Comparison of ENCODE assay signal across 15 cellular contexts in genomic region chr1:197150336-197151005, GRCh38. TPM values are rescaled to one million over a fixed set of nuclear protein-coding genes. Genes with fewer than 3 reads are reported as not detected.
DNase-seq lines count a peak whose midpoint lies in the region; ATAC-seq and TF ChIP-seq lines count a peak whose summit lies in the region.
"Had no signal": no experiment of that assay in that cellular context is flagged by ENCODE, and none has a peak within 500 bp of the region (broad histone marks: within the 10 kb centered on the region; RNA-seq: fewer than 3 reads in every experiment).

No MANE protein-coding gene starts in this region.

- H3K4me1 ChIP-seq in SK-N-SH (ENCODE audit: control insufficient read depth in 1 of 2, insufficient read depth in 2 of 2, low read depth in 1 of 2, low read length in 1 of 2): peaks cover 0 to 6% of the 10 kb centered on the region in 2 experiments; a peak in 2 of 4 replicates
- H3K4me1 ChIP-seq: BE2C, HAP-1 had no signal

- H3K4me3 Mint-ChIP-seq in immature natural killer cell: no peak overlapping the region
- H3K4me3 Mint-ChIP-seq: CD4-positive, CD25-positive, alpha-beta regulatory T cell had no signal

- H3K27me3 ChIP-seq in SK-N-SH (ENCODE audit: insufficient read depth) (no peaks in the 10 kb centered on the region), H7 (ENCODE audit: control insufficient read depth, insufficient read depth, low read length) (no peaks in the 10 kb centered on the region)
- H3K27me3 ChIP-seq: BE2C had no signal

- no peaks in the 10 kb centered on the region for H3F3A ChIP-seq in SK-N-SH (replicated peaks; ENCODE audit: insufficient read depth)

- no peaks in the 10 kb centered on the region for H3K9me2 ChIP-seq in SK-N-SH

- ATAC-seq in SK-N-SH treated with all-trans-retinoic acid at 6 μM for 48 hours: peak; percentile 10; the same call in 2 of the 3 replicates

- H4K20me1 ChIP-seq in SK-N-SH (ENCODE audit: insufficient read depth): no peaks in the 10 kb centered on the region

- H3K4me2 ChIP-seq in SK-N-SH: no peak overlapping the region

- no peaks in the 10 kb centered on the region for H3K9me3 Mint-ChIP-seq in immature natural killer cell
- H3K9me3 Mint-ChIP-seq: CD4-positive, CD25-positive, alpha-beta regulatory T cell; CD8-positive, alpha-beta memory T cell had no signal

- POLR2A ChIA-PET in SK-N-SH (lab: Yijun Ruan, JAX): no interaction called here

- H2AFZ ChIP-seq in SK-N-SH (ENCODE audit: low read depth): no peak overlapping the region

- H3K27ac ChIP-seq in SK-N-SH (ENCODE audit: low read depth in 2 of 2, low read length in 1 of 2): peak overlapping the region in 1 of 2 experiments; percentile 78; a peak in 2 of 4 replicates

- no peak overlapping the region for H3K4me3 ChIP-seq in SK-N-SH (ENCODE audit: low read depth in 2 of 2, low read length in 1 of 2)
- no peak overlapping the region for H3K4me3 ChIP-seq in H7 (ENCODE audit: insufficient read depth, low read depth, low read length)
- H3K4me3 ChIP-seq: HAP-1 had no signal

- H3K36me3 ChIP-seq in SK-N-SH (replicated peaks in 1 of 2; ENCODE audit: control insufficient read depth in 1 of 2, insufficient read depth in 2 of 2, low read length in 1 of 2) (peaks cover 0 to 7% of the 10 kb centered on the region in 2 experiments), H7 (replicated peaks; ENCODE audit: control insufficient read depth, insufficient read depth, low read length) (no peaks in the 10 kb centered on the region)
- H3K36me3 ChIP-seq: BE2C, HAP-1 had no signal

- no peaks in the 10 kb centered on the region for H3K9me3 ChIP-seq in SK-N-SH
- H3K9me3 ChIP-seq: BE2C, Caco-2, HAP-1 had no signal

- no peak overlapping the region for H3K9ac ChIP-seq in SK-N-SH

- TF ChIP-seq CTCF in SK-N-SH (IDR thresholded peaks at IDR 0.05): no peak

- TF ChIP-seq RAD21 in SK-N-SH (IDR thresholded peaks at IDR 0.05; ENCODE audit: low read length): no peak

- in situ Hi-C loops in SK-MEL-5 (cut with HindIII; ENCODE audit: low pct_unique_long_range_greater_than_20kb, low sequenced_read_pairs): no loop called here

- peaks cover 10 to 17% of the 10 kb centered on the region in 2 donors for H3K4me1 Mint-ChIP-seq in immature natural killer cell

- H3K79me2 ChIP-seq in SK-N-SH (ENCODE audit: insufficient read depth): peaks cover 9% of the 10 kb centered on the region

- H3K36me3 Mint-ChIP-seq in immature natural killer cell: no peaks in the 10 kb centered on the region

- peaks cover 5 to 6% (median 6%) of the 10 kb centered on the region in 3 donors for H3K27me3 Mint-ChIP-seq in immature natural killer cell (ENCODE audit: low read depth in 3 of 3)

- no peak overlapping the region for H3K27ac Mint-ChIP-seq in immature natural killer cell
- H3K27ac Mint-ChIP-seq: CD4-positive, CD25-positive, alpha-beta regulatory T cell had no signal

- 92% methylated on average over 3 of the region's 3 CpGs for WGBS in SK-N-SH (ENCODE audit: low lambda C conversion rate)

- DNase-seq in SK-N-SH (no peak), SK-MEL-5 (ENCODE audit: low read depth, low spot score) (peak; percentile 82), fibroblast of gingiva (ENCODE audit: low read depth) (peak; percentile 45), immature natural killer cell (no peak), H7 (no peak), hepatic stellate cell (ENCODE audit: low spot score) (no peak), NCI-H446 (lab: John Stamatoyannopoulos, UW) (no peak)
- DNase-seq: BE2C; C1 segment of cervical spinal cord; Caco-2; CD4-positive, CD25-positive, alpha-beta regulatory T cell; CD8-positive, alpha-beta memory T cell; GDM1 had no signal

- no peak for TF ChIP-seq EP300 in SK-N-SH (IDR thresholded peaks at IDR 0.05; ENCODE audit: borderline replicate concordance in 1 of 2, low read depth in 1 of 2, low read length in 1 of 2)

- CTCF ChIA-PET in SK-N-SH (lab: Yijun Ruan, JAX): no interaction called here

TF ChIP-seq in SK-N-SH treated with all-trans-retinoic acid at 6 μM for 48 hours, 23 proteins besides CTCF, POLR2A, EP300 and RAD21 (continues in another document):
- TF ChIP-seq PPARA (CRISPR knock-in tag; IDR thresholded peaks at IDR 0.05; ENCODE audit: borderline replicate concordance) (no peak), CSRNP3 (CRISPR knock-in tag; IDR thresholded peaks at IDR 0.05) (no peak), PATZ1 (CRISPR knock-in tag; IDR thresholded peaks at IDR 0.05; ENCODE audit: borderline replicate concordance) (no peak)

TF ChIP-seq in SK-N-SH, 30 proteins besides CTCF, POLR2A, EP300 and RAD21 (continues in another document):
- TF ChIP-seq RXRA (IDR thresholded peaks at IDR 0.05; ENCODE audit: borderline replicate concordance, low read depth) (no peak), ELF1 (IDR thresholded peaks at IDR 0.05) (no peak), PBX3 (IDR thresholded peaks at IDR 0.05) (no peak), MXI1 (IDR thresholded peaks at IDR 0.05; ENCODE audit: low read depth, low read length) (no peak), ZBTB33 (IDR thresholded peaks at IDR 0.05; ENCODE audit: borderline replicate concordance, low read depth) (no peak), USF2 (IDR thresholded peaks at IDR 0.05; ENCODE audit: borderline replicate concordance, low read depth, low read length) (no peak), POLR2AphosphoS5 (IDR thresholded peaks at IDR 0.05; ENCODE audit: low read depth, low read length) (no peak), NFIC (IDR thresholded peaks at IDR 0.05; ENCODE audit: borderline replicate concordance) (no peak), TCF12 (IDR thresholded peaks at IDR 0.05) (no peak), MAX (IDR thresholded peaks at IDR 0.05; ENCODE audit: low read depth) (no peak), TEAD4 (IDR thresholded peaks at IDR 0.05; ENCODE audit: borderline replicate concordance, insufficient read depth) (no peak), IRF3 (IDR thresholded peaks at IDR 0.05; ENCODE audit: low read depth, low read length) (no peak)

RNA-seq across cellular contexts. Expression of gene ASPM, which starts 4.0 kb away (rescaled TPM):
- 3.0 and 3.3 TPM in 2 replicates for polyA plus RNA-seq in SK-N-SH (2012; rRNA removed)
- 3.2 and 3.7 TPM in 2 replicates for polyA plus RNA-seq in SK-N-SH (2012; cell fraction: cytosol; rRNA removed)
- 3.6 and 7.4 TPM in 2 replicates for polyA plus RNA-seq in SK-N-SH (2012; cell fraction: nucleus; rRNA removed)
- 20.7 and 20.9 TPM in 2 replicates for total RNA-seq in SK-MEL-5 (2014; rRNA removed; shearing (Covaris generic))
- polyA plus RNA-seq in SK-MEL-5 (2015; cell fraction: cytosol; rRNA removed): 9.2 and 12.9 TPM in 2 replicates
- polyA plus RNA-seq in SK-MEL-5 (2015; cell fraction: nucleus; rRNA removed): 32.9 and 49.2 TPM in 2 replicates
- under 1 TPM in 1 of 3 donors, not detected in 2; 0.30 TPM for polyA plus RNA-seq in immature natural killer cell
- total RNA-seq in H7 (2014; rRNA removed; shearing (Covaris generic)): 48.3 and 65.0 TPM in 2 replicates

RNA-seq across cellular contexts. Expression of gene ZBTB41, which starts 50.6 kb away (rescaled TPM):
- polyA plus RNA-seq in SK-N-SH (2012; rRNA removed) (1.1 and 1.6 TPM in 2 replicates), immature natural killer cell (1 to 10 TPM; 1.1 to 3.6 (median 1.2) TPM)
- 2.1 and 2.4 TPM in 2 replicates for polyA plus RNA-seq in SK-N-SH (2012; cell fraction: cytosol; rRNA removed)
- polyA plus RNA-seq in SK-N-SH (2012; cell fraction: nucleus; rRNA removed): 1.1 and 2.6 TPM in 2 replicates
- total RNA-seq in SK-MEL-5 (2014; rRNA removed; shearing (Covaris generic)): 16.7 and 17.0 TPM in 2 replicates
- polyA plus RNA-seq in SK-MEL-5 (2015; cell fraction: cytosol; rRNA removed): 3.9 and 5.4 TPM in 2 replicates
- polyA plus RNA-seq in SK-MEL-5 (2015; cell fraction: nucleus; rRNA removed): 9.2 and 12.2 TPM in 2 replicates
- 7.3 and 10.8 TPM in 2 replicates for total RNA-seq in H7 (2014; rRNA removed; shearing (Covaris generic))

Comparison
In these comparisons a context has a peak if more than half of its experiments do, and no peak if none do; other contexts are left out.
1. DNase-seq: peak in SK-MEL-5 (single experiment) and fibroblast of gingiva (single experiment); none in SK-N-SH (single experiment), immature natural killer cell (0 of 3), H7 (single experiment), hepatic stellate cell (single experiment) and NCI-H446 (0 of 2).